Comparison of ENCODE assay signal across 11 cellular contexts in the genomic region with DNA sequence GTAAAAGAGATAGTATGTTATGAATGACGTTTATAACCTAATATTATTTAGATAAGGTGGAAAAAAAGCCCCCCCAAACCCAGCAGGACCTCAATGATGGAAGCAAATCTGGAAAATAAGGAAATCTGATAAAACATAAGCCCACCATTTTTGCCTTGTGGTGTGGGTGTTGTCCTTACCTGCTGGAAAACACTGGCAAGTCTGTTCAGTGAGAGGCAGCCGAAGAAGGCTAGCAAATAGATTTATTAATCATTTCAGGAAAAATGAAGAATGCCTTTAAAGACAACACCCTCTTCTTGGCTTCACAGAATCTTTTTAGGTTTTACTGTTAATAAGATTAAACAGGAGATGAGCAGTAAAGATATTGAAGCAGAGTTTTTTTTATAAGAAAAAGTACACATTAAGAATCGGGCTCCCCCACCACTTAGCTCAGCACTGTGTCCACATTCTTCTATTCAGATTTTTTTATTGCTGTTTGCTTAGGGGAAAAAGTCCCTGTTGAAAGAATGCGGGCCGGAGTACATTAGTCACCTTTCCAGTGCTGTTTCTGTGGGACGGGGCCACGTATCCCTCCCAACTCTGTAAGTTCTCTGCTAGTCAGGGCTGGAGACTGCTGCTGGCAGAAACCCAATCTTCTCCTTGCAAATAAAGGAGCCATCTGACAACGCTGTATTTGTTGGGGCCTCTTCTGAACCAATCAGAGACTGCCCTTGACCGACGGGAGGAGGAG.
DNase-seq lines count a peak whose midpoint lies in the region; ATAC-seq and TF ChIP-seq lines count a peak whose summit lies in the region.
"Had no signal": no experiment of that assay in that cellular context is flagged by ENCODE, and none has a peak within 500 bp of the region (broad histone marks: within the 10 kb centered on the region; RNA-seq: fewer than 3 reads in every experiment).

No MANE protein-coding gene starts in this region.

- TF ChIP-seq CTCF in AG04449 (IDR thresholded peaks at IDR 0.05; ENCODE audit: insufficient read depth, low read length, missing control alignments) (no peak), astrocyte of the spinal cord (IDR thresholded peaks at IDR 0.05; ENCODE audit: low read depth, low read length) (no peak)

- H3K79me1 ChIP-seq in mesendoderm (ENCODE audit: low read length): no peaks in the 10 kb centered on the region

- no peak overlapping the region for H2BK120ac ChIP-seq in mesendoderm (ENCODE audit: low read depth, low read length)

- H3K4ac ChIP-seq in mesendoderm (ENCODE audit: low read depth, low read length): peak overlapping the region; percentile 10

- H4K5ac ChIP-seq in mesendoderm (ENCODE audit: low read length): no peak overlapping the region

- in situ Hi-C loops in astrocyte of the spinal cord (cut with HindIII; ENCODE audit: low sequenced_read_pairs): no loop called here

- H3K23ac ChIP-seq in mesendoderm (ENCODE audit: low read length): no peak overlapping the region

- no peak overlapping the region for H4K8ac ChIP-seq in mesendoderm (ENCODE audit: low read depth, low read length)

- no peaks in the 10 kb centered on the region for H3K79me2 ChIP-seq in mesendoderm (ENCODE audit: control insufficient read depth, insufficient read depth, low read length)

- H3K9ac ChIP-seq in mesendoderm (ENCODE audit: low read length): no peak overlapping the region

- no peak overlapping the region for H3K4me3 ChIP-seq in AG04449 (ENCODE audit: low read depth, low read length)
- H3K4me3 ChIP-seq in astrocyte of the spinal cord (ENCODE audit: low read depth, low read length): no peak overlapping the region
- H3K4me3 ChIP-seq in mesendoderm (ENCODE audit: low read length): no peak overlapping the region

- H3K27me3 ChIP-seq in mesendoderm (ENCODE audit: insufficient read depth, low read length, poor library complexity): no peaks in the 10 kb centered on the region

- no peaks in the 10 kb centered on the region for H3K4me1 ChIP-seq in mesendoderm (ENCODE audit: control insufficient read depth, low read depth, low read length)

- WGBS in mesendoderm (ENCODE audit: extremely low coverage, insufficient coverage, low lambda C conversion rate): no CpG with 5 or more reads among the region's 10 CpGs

- H3K4me2 ChIP-seq in mesendoderm (ENCODE audit: low read length): no peak overlapping the region

- H3K27ac ChIP-seq in mesendoderm (ENCODE audit: low read depth, low read length): no peak overlapping the region

- POLR2A ChIA-PET in AG04449 (lab: Yijun Ruan, JAX): no interaction called here

- no peak overlapping the region for H2AK5ac ChIP-seq in mesendoderm (ENCODE audit: low read length)

- no peak overlapping the region for H2BK5ac ChIP-seq in mesendoderm (ENCODE audit: low read length)

- CTCF ChIA-PET in AG04449 (lab: Yijun Ruan, JAX): no interaction called here

- H2BK15ac ChIP-seq in mesendoderm (replicated peaks; ENCODE audit: low read depth): peak overlapping the region; percentile 96

- no peak overlapping the region for H3K56ac ChIP-seq in mesendoderm (ENCODE audit: low read length)

- no peaks in the 10 kb centered on the region for H3K36me3 ChIP-seq in mesendoderm (ENCODE audit: control insufficient read depth, insufficient read depth, low read length)

- ATAC-seq in HG02759 (IDR thresholded peaks at IDR 0.05; ENCODE audit: unreplicated experiment): no peak

- DNase-seq in AG04449 (ENCODE audit: low read depth, low spot score): peak; percentile 55
- DNase-seq in HS-5 (ENCODE audit: low read depth): peak; percentile 46
- peak; percentile 72 for DNase-seq in astrocyte of the spinal cord (ENCODE audit: low read depth, low spot score)
- peak; percentile 57 for DNase-seq in mesendoderm
- DNase-seq in UCSD-AML1 (lab: John Stamatoyannopoulos, UW; ENCODE audit: unreplicated experiment): no peak
- no peak for DNase-seq in NK-92 (lab: John Stamatoyannopoulos, UW; ENCODE audit: unreplicated experiment)
- no peak for DNase-seq in stimulated activated CD4-positive, alpha-beta T cell treated with anti-CD3 and anti-CD28 coated beads, Interleukin-4, amount 100 ng/mL, for 1 hour
- DNase-seq: CD4-positive, alpha-beta T cell; NCI-H345; stimulated activated CD4-positive, alpha-beta T cell treated with anti-CD3 and anti-CD28 coated beads, Interleukin-2, amount 100 ng/mL, for 24 hours had no signal

- H3K18ac ChIP-seq in mesendoderm (ENCODE audit: low read length): no peak overlapping the region

Comparison
In these comparisons a context has a peak if more than half of its experiments do, and no peak if none do; other contexts are left out.
1. DNase-seq: peak in AG04449 (single experiment), HS-5 (single experiment), astrocyte of the spinal cord (single experiment) and mesendoderm (single experiment); none in UCSD-AML1 (single experiment), NK-92 (single experiment) and stimulated activated CD4-positive, alpha-beta T cell treated with anti-CD3 and anti-CD28 coated beads, Interleukin-4, amount 100 ng/mL, for 1 hour (single experiment).